In the genomic region with DNA sequence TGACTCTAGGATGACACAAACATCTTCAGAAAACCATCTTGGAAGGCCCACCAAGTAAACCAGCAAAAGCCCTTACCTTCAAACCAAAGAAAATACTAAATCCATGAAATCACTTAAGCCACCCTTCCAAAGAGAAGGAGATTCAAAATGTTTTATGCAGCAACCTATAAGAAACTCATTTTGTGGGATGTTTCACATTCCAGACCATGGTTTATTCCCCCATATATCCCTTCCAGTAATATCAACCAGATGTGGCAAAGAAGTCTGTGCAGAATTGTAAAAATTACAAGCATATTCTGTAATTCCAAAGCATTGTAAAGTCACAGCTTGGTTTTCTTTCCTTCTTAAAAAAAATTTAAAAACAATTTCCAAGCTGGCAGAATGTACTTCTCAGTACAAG, we compare ENCODE assay signal across 17 cellular contexts.
"Had no signal": no experiment of that assay in that cellular context is flagged by ENCODE, and none has a peak within 500 bp of the region (broad histone marks: within the 10 kb centered on the region; RNA-seq: fewer than 3 reads in every experiment).

No MANE protein-coding gene starts in this region.

- H3K4me1 Mint-ChIP-seq: activated B cell treated with CpG ODN at 0.5 μM for 24 hours; activated CD4-positive, alpha-beta T cell treated with anti-CD3 and anti-CD28 coated beads, Interleukin-2, amount 10 ng/mL, durations not matched to agents 7 days and 5 days; stimulated activated naive B cell treated with anti-CD40 and anti-IgM and Interleukin-4, amounts not matched to agents 10 μg/mL and 1 μg/mL and 100 μg/mL, for 72 hours; T-helper 17 cell had no signal

- H3K27ac ChIP-seq: adrenal gland, brain microvascular endothelial cell, dorsolateral prefrontal cortex, esophagus muscularis mucosa, gastroesophageal sphincter, tibial nerve had no signal

- H3K4me3 ChIP-seq: adrenal gland, dorsolateral prefrontal cortex, esophagus muscularis mucosa, gastroesophageal sphincter, tibial nerve had no signal

- H3K9me3 Mint-ChIP-seq: activated B cell treated with CpG ODN at 0.5 μM for 24 hours; activated CD4-positive, alpha-beta T cell treated with anti-CD3 and anti-CD28 coated beads, Interleukin-2, amount 10 ng/mL, durations not matched to agents 7 days and 5 days; activated naive CD4-positive, alpha-beta T cell treated with anti-CD3 and anti-CD28 coated beads for 36 hours; stimulated activated naive B cell treated with anti-CD40 and anti-IgM and Interleukin-4, amounts not matched to agents 10 μg/mL and 1 μg/mL and 100 μg/mL, for 72 hours had no signal

- DNase-seq: activated B cell treated with CpG ODN at 0.5 μM for 24 hours; activated CD4-positive, alpha-beta T cell treated with anti-CD3 and anti-CD28 coated beads, Interleukin-2, amount 10 ng/mL, durations not matched to agents 7 days and 5 days; activated CD8-positive, alpha-beta memory T cell treated with anti-CD3 and anti-CD28 coated beads for 24 hours; activated naive CD4-positive, alpha-beta T cell treated with anti-CD3 and anti-CD28 coated beads for 36 hours; adrenal gland; brain microvascular endothelial cell; cerebellar nuclear complex; dorsolateral prefrontal cortex; kidney; left ventricle myocardium superior; mesendoderm; stimulated activated CD4-positive, alpha-beta T cell treated with anti-CD3 and anti-CD28 coated beads, Interleukin-2, amount 100 ng/mL, for 24 hours; stimulated activated naive B cell treated with anti-CD40 and anti-IgM and Interleukin-4, amounts not matched to agents 10 μg/mL and 1 μg/mL and 100 μg/mL, for 72 hours; T-helper 17 cell had no signal

- H3K27me3 ChIP-seq: adrenal gland, brain microvascular endothelial cell, dorsolateral prefrontal cortex, esophagus muscularis mucosa, gastroesophageal sphincter, tibial nerve had no signal

- FAIRE-seq: kidney had no signal

- H3K36me3 Mint-ChIP-seq: stimulated activated naive B cell treated with anti-CD40 and anti-IgM and Interleukin-4, amounts not matched to agents 10 μg/mL and 1 μg/mL and 100 μg/mL, for 72 hours had no signal

- H3K4me3 Mint-ChIP-seq: activated B cell treated with CpG ODN at 0.5 μM for 24 hours; activated CD4-positive, alpha-beta T cell treated with anti-CD3 and anti-CD28 coated beads, Interleukin-2, amount 10 ng/mL, durations not matched to agents 7 days and 5 days; activated naive CD4-positive, alpha-beta T cell treated with anti-CD3 and anti-CD28 coated beads for 36 hours; stimulated activated naive B cell treated with anti-CD40 and anti-IgM and Interleukin-4, amounts not matched to agents 10 μg/mL and 1 μg/mL and 100 μg/mL, for 72 hours; T-helper 17 cell had no signal

- H3K36me3 ChIP-seq: adrenal gland, brain microvascular endothelial cell, esophagus muscularis mucosa, gastroesophageal sphincter, tibial nerve had no signal

- H3K27me3 Mint-ChIP-seq: activated B cell treated with CpG ODN at 0.5 μM for 24 hours; activated CD4-positive, alpha-beta T cell treated with anti-CD3 and anti-CD28 coated beads, Interleukin-2, amount 10 ng/mL, durations not matched to agents 7 days and 5 days; stimulated activated naive B cell treated with anti-CD40 and anti-IgM and Interleukin-4, amounts not matched to agents 10 μg/mL and 1 μg/mL and 100 μg/mL, for 72 hours; T-helper 17 cell had no signal

- H3K27ac Mint-ChIP-seq: activated B cell treated with CpG ODN at 0.5 μM for 24 hours; activated CD4-positive, alpha-beta T cell treated with anti-CD3 and anti-CD28 coated beads, Interleukin-2, amount 10 ng/mL, durations not matched to agents 7 days and 5 days; activated naive CD4-positive, alpha-beta T cell treated with anti-CD3 and anti-CD28 coated beads for 36 hours; stimulated activated naive B cell treated with anti-CD40 and anti-IgM and Interleukin-4, amounts not matched to agents 10 μg/mL and 1 μg/mL and 100 μg/mL, for 72 hours; T-helper 17 cell had no signal

- H3K4me1 ChIP-seq: adrenal gland, gastroesophageal sphincter, tibial nerve had no signal

- H3K9me3 ChIP-seq: adrenal gland, esophagus muscularis mucosa, gastroesophageal sphincter, tibial nerve had no signal
